Comparison of ENCODE assay signal across 1 cellular context in the genomic region with DNA sequence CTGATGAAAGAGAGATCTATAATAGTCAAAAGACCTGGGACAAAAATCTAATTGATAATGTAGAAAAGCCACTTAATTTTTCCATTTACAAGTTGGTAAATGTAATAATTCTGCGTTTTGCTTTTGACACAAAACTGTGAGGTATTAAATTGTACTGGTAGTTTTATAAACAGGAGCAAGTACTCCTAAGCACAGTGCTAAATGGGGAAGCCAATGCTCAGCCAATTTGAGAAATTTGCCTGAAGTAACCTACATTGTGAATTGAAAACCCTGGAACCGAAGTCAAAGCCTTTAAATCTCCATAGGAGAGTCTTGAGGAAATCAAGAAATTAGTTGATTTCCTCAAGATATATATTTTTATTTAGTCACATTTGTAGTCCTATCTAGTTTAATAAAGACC.
TF ChIP-seq lines count a peak whose summit lies in the region.

No MANE protein-coding gene starts in this region.

TF ChIP-seq in liver, 16 proteins besides CTCF, POLR2A, EP300 and RAD21 (continued from another document):
- TF ChIP-seq, protein P1, sequence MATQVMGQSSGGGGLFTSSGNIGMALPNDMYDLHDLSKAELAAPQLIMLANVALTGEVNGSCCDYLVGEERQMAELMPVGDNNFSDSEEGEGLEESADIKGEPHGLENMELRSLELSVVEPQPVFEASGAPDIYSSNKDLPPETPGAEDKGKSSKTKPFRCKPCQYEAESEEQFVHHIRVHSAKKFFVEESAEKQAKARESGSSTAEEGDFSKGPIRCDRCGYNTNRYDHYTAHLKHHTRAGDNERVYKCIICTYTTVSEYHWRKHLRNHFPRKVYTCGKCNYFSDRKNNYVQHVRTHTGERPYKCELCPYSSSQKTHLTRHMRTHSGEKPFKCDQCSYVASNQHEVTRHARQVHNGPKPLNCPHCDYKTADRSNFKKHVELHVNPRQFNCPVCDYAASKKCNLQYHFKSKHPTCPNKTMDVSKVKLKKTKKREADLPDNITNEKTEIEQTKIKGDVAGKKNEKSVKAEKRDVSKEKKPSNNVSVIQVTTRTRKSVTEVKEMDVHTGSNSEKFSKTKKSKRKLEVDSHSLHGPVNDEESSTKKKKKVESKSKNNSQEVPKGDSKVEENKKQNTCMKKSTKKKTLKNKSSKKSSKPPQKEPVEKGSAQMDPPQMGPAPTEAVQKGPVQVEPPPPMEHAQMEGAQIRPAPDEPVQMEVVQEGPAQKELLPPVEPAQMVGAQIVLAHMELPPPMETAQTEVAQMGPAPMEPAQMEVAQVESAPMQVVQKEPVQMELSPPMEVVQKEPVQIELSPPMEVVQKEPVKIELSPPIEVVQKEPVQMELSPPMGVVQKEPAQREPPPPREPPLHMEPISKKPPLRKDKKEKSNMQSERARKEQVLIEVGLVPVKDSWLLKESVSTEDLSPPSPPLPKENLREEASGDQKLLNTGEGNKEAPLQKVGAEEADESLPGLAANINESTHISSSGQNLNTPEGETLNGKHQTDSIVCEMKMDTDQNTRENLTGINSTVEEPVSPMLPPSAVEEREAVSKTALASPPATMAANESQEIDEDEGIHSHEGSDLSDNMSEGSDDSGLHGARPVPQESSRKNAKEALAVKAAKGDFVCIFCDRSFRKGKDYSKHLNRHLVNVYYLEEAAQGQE (IDR thresholded peaks at IDR 0.05): no peak
- TF ChIP-seq EGR1 (IDR thresholded peaks at IDR 0.05; ENCODE audit: low read depth in 2 of 2): no peak
- no peak for TF ChIP-seq RXRA (IDR thresholded peaks at IDR 0.05)
- TF ChIP-seq, protein P2, sequence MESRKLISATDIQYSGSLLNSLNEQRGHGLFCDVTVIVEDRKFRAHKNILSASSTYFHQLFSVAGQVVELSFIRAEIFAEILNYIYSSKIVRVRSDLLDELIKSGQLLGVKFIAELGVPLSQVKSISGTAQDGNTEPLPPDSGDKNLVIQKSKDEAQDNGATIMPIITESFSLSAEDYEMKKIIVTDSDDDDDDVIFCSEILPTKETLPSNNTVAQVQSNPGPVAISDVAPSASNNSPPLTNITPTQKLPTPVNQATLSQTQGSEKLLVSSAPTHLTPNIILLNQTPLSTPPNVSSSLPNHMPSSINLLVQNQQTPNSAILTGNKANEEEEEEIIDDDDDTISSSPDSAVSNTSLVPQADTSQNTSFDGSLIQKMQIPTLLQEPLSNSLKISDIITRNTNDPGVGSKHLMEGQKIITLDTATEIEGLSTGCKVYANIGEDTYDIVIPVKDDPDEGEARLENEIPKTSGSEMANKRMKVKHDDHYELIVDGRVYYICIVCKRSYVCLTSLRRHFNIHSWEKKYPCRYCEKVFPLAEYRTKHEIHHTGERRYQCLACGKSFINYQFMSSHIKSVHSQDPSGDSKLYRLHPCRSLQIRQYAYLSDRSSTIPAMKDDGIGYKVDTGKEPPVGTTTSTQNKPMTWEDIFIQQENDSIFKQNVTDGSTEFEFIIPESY (IDR thresholded peaks at IDR 0.05): no peak
TF ChIP-seq in liver: peak in this region for 0.
